ENCODE assay signal across 8 cellular contexts in genomic region chr11:82899191-82899820, GRCh38. TPM values are rescaled to one million over a fixed set of nuclear protein-coding genes. Genes with fewer than 3 reads are reported as not detected.
A peak's percentile ranks its signal among the peaks of the same experiment; 100 is the strongest.
DNase-seq lines count a peak whose midpoint lies in the region; ATAC-seq and TF ChIP-seq lines count a peak whose summit lies in the region.

No MANE protein-coding gene starts in this region.

- H3K4me1 Mint-ChIP-seq in activated CD8-positive, alpha-beta memory T cell treated with anti-CD3 and anti-CD28 coated beads, Interleukin-2, amount 10 ng/mL, durations not matched to agents 7 days and 5 days = peaks cover 54% of the 10 kb centered on the region

- no peaks in the 10 kb centered on the region for H3K27me3 ChIP-seq in SJCRH30
- no peaks in the 10 kb centered on the region for H3K27me3 ChIP-seq in prostate gland (replicated peaks; ENCODE audit: insufficient read depth)

- intact Hi-C loops in prostate gland (cut with DNase I) = no loop called here
- intact Hi-C loops in posterior cingulate gyrus (cut with DNase I) = no loop called here

- H3K27ac Mint-ChIP-seq in activated CD8-positive, alpha-beta memory T cell treated with anti-CD3 and anti-CD28 coated beads, Interleukin-2, amount 10 ng/mL, durations not matched to agents 7 days and 5 days = peak overlapping the region; percentile 99

- H3K4me3 Mint-ChIP-seq in activated CD8-positive, alpha-beta memory T cell treated with anti-CD3 and anti-CD28 coated beads, Interleukin-2, amount 10 ng/mL, durations not matched to agents 7 days and 5 days = peak overlapping the region; percentile 91

- H3K36me3 Mint-ChIP-seq in activated CD8-positive, alpha-beta memory T cell treated with anti-CD3 and anti-CD28 coated beads, Interleukin-2, amount 10 ng/mL, durations not matched to agents 7 days and 5 days = peaks cover 3% of the 10 kb centered on the region

- CTCF ChIA-PET in activated CD8-positive, alpha-beta memory T cell treated with anti-CD3 and anti-CD28 coated beads, Interleukin-2, amount 10 ng/mL, durations not matched to agents 7 days and 5 days (lab: Charles Lee) = interaction anchor here (1.2 to 5.3 kb wide), 5 partner anchors 32 to 393 kb away, joined by 3 to 43 read pairs (median 6); no protein-coding TSS in a partner anchor

- H3K27me3 Mint-ChIP-seq in activated CD8-positive, alpha-beta memory T cell treated with anti-CD3 and anti-CD28 coated beads, Interleukin-2, amount 10 ng/mL, durations not matched to agents 7 days and 5 days = no peaks in the 10 kb centered on the region

- ATAC-seq in activated CD8-positive, alpha-beta memory T cell treated with anti-CD3 and anti-CD28 coated beads, Interleukin-2, amount 10 ng/mL, durations not matched to agents 7 days and 5 days = no peak
- ATAC-seq in GM21825 (IDR thresholded peaks at IDR 0.05; ENCODE audit: unreplicated experiment) = no peak

- TF ChIP-seq POLR2A in prostate gland (IDR thresholded peaks at IDR 0.05) = no peak

- H3K36me3 ChIP-seq in SJCRH30 (no peaks in the 10 kb centered on the region), prostate gland (no peaks in the 10 kb centered on the region)

- H3K4me3 ChIP-seq in SJCRH30 (peak overlapping the region; percentile 82), epithelial cell of esophagus (ENCODE audit: low read length) (peak overlapping the region; percentile 89), prostate gland (peak overlapping the region; percentile 54 to 58)

- H3K27ac ChIP-seq in SJCRH30 (peak overlapping the region; percentile 77; the same call in 1 of the 2 replicates), prostate gland (peak overlapping the region in 1 of 2 donors; percentile 94)

- peak; percentile 44 for DNase-seq in activated CD8-positive, alpha-beta memory T cell treated with anti-CD3 and anti-CD28 coated beads, Interleukin-2, amount 10 ng/mL, durations not matched to agents 7 days and 5 days
- DNase-seq in activated CD8-positive, alpha-beta memory T cell treated with anti-CD3 and anti-CD28 coated beads, Interleukin-2, amount 50 U/mL, for 48 hours = no peak
- peak; percentile 8 to 31 for DNase-seq in SJCRH30
- no peak for DNase-seq in epithelial cell of esophagus (ENCODE audit: low read depth)
- no peak for DNase-seq in prostate gland (ENCODE audit: low spot score)
- no peak for DNase-seq in posterior cingulate gyrus
- DNase-seq in NCI-H2171 (lab: John Stamatoyannopoulos, UW) = no peak

- WGBS in prostate gland = 34% methylated on average over 3 of the region's 3 CpGs

- TF ChIP-seq CTCF in epithelial cell of esophagus (IDR thresholded peaks at IDR 0.05; ENCODE audit: insufficient read depth, low read depth, low read length, missing control alignments) (no peak), prostate gland (IDR thresholded peaks at IDR 0.05) (no peak)

- H3K4me1 ChIP-seq in SJCRH30 (peaks cover 8% of the 10 kb centered on the region), prostate gland (replicated peaks) (no peaks in the 10 kb centered on the region)

- H3K9me3 Mint-ChIP-seq in activated CD8-positive, alpha-beta memory T cell treated with anti-CD3 and anti-CD28 coated beads, Interleukin-2, amount 10 ng/mL, durations not matched to agents 7 days and 5 days (ENCODE audit: low read depth) = no peaks in the 10 kb centered on the region

- no peaks in the 10 kb centered on the region for H3K9me3 ChIP-seq in SJCRH30 (replicated peaks)
- no peaks in the 10 kb centered on the region for H3K9me3 ChIP-seq in prostate gland

RNA-seq across cellular contexts. Expression of gene PRCP, which starts 0.9 kb away (rescaled TPM):
- total RNA-seq in activated CD8-positive, alpha-beta memory T cell treated with anti-CD3 and anti-CD28 coated beads, Interleukin-2, amount 10 ng/mL, durations not matched to agents 7 days and 5 days = 10 to 100 TPM; 17.3 to 21.8 TPM
- total RNA-seq in SJCRH30 (2014; rRNA removed; shearing (Covaris generic)) = 65.8 and 72.1 TPM in 2 replicates
- 10 to 100 TPM; 41.8 to 67.7 TPM for total RNA-seq in prostate gland

RNA-seq across cellular contexts. Expression of gene DDIAS, which starts 2.2 kb away (rescaled TPM):
- 10 to 100 TPM; 12.0 to 16.2 TPM for total RNA-seq in activated CD8-positive, alpha-beta memory T cell treated with anti-CD3 and anti-CD28 coated beads, Interleukin-2, amount 10 ng/mL, durations not matched to agents 7 days and 5 days
- total RNA-seq in SJCRH30 (2014; rRNA removed; shearing (Covaris generic)) = 56.7 and 58.7 TPM in 2 replicates
- total RNA-seq in prostate gland = 1 to 10 TPM; 1.3 to 6.5 TPM

Comparison
In these comparisons a context has a peak if more than half of its experiments do, and no peak if none do; other contexts are left out.
1. DNase-seq: peak in activated CD8-positive, alpha-beta memory T cell treated with anti-CD3 and anti-CD28 coated beads, Interleukin-2, amount 10 ng/mL, durations not matched to agents 7 days and 5 days (single experiment) and SJCRH30 (2 of 2); none in activated CD8-positive, alpha-beta memory T cell treated with anti-CD3 and anti-CD28 coated beads, Interleukin-2, amount 50 U/mL, for 48 hours (single experiment), epithelial cell of esophagus (single experiment), prostate gland (single experiment), posterior cingulate gyrus (0 of 10) and NCI-H2171 (single experiment).
2. Peak in every context shown above with its lines, with median percentiles within 50 percentile points of each other: H3K4me3 ChIP-seq.